Comparison of ENCODE assay signal across 1 cellular context in the genomic region with DNA sequence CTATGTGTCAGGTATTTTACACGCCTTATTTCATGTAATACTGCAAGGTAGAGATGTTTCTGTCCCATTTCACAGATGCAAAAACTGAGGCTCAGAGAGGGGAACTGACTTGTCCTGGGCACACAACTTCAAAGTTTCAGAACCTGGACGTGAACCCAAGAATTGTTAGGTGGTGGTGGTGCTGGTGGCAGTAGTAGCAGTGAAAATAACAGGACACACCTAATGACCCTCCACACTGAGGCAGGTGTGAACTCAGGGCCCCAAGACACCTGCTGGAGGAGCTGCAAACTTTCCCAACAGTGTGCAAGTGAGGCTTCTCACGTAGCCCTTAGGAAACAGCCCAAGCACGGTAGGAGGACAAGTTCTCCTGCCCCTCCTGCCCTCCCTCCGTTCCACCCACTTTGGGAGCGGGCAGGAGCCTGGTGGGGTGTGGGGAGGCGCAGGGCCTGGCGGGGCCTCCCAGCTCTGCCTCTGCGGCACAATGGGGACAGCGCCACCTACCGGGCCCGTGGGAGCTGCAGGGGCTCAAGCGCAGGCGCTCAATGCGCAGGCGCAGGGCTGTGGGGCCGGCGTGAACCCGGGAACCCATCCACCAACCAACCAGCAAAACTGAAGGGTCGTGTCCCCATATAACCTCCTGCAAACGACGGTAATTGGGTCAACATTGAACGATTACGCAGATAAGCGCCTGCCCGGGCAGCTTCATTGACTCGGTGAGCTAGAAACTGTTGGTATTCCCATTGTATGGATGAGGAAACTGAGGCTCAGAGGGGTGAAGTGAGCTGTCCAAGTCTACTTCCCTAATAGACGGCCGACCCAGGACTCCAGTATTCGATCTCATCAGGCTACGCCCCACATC.
A peak's percentile ranks its signal among the peaks of the same experiment; 100 is the strongest.
TF ChIP-seq lines count a peak whose summit lies in the region.

No MANE protein-coding gene starts in this region.

TF ChIP-seq in SK-N-SH, 30 proteins besides CTCF, POLR2A, EP300 and RAD21:
- TF ChIP-seq FOSL2 (IDR thresholded peaks at IDR 0.05; ENCODE audit: borderline replicate concordance, low read depth): no peak
- TF ChIP-seq SMC3 (IDR thresholded peaks at IDR 0.05; ENCODE audit: low read depth, low read length): peak; percentile 79
- TF ChIP-seq, protein P1, sequence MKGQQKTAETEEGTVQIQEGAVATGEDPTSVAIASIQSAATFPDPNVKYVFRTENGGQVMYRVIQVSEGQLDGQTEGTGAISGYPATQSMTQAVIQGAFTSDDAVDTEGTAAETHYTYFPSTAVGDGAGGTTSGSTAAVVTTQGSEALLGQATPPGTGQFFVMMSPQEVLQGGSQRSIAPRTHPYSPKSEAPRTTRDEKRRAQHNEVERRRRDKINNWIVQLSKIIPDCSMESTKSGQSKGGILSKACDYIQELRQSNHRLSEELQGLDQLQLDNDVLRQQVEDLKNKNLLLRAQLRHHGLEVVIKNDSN (IDR thresholded peaks at IDR 0.05; ENCODE audit: borderline replicate concordance, low read depth): no peak
- peak; percentile 39 for TF ChIP-seq CHD2 (IDR thresholded peaks at IDR 0.05; ENCODE audit: low read length, partially characterized antibody)
- no peak for TF ChIP-seq GATA2 (CRISPR knock-in tag; IDR thresholded peaks at IDR 0.05)
- peak; percentile 93 for TF ChIP-seq NRF1 (IDR thresholded peaks at IDR 0.05; ENCODE audit: low read depth, low read length)
- TF ChIP-seq RCOR1 (IDR thresholded peaks at IDR 0.05; ENCODE audit: low read length): peak; percentile 64
- no peak for TF ChIP-seq ELF1 (IDR thresholded peaks at IDR 0.05)
